ENCODE assay signal across 1 cellular context in the genomic region with DNA sequence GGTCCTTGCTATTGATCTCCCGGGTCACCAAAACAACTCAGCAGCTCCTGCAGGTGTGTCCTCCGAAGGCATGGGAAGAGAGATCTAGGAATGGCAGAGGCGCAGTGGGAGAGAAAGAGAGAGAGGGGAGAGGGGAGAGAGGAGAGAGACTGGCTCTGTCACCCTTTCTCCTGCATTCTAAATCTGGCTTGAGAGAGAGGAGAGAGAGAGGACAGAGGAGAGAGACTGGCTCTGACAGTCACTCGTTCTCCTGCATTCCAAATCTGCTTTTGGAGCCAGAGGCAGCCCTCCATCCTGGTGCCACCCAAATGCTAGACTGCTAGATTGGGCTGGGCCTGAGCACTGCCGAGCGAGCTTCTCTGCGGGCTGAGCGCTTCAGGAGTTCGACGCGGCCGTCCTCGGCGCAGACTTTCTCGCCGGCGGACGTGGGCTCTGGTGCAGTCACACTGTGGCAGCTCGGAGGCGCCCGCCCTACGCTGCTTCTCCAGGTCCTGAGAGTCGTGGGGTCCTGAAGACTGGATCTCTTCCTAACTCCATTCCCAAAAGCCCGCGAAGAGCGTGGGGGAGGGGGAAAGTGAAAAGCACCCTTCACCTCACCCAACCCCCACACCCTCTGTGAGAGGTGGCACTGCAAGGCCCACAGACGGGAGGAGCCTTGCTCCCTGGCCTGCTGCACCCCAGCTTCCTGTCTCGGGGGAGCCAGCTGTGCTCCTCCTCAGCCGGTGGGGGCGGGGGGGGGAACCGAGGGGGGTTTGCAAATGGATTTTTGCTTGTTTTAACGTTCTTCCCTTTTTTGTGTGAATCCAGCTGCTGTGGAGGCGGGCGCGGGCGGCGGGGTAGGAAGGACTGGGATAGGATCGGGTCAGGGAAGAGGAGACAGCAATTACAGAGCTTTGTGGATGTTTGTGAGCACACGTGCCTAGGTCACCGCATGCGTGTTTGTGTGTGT.
TF ChIP-seq lines count a peak whose summit lies in the region.

No MANE protein-coding gene starts in this region.

TF ChIP-seq in GM12878, 131 proteins besides CTCF, POLR2A, EP300 and RAD21:
- TF ChIP-seq, protein P1, sequence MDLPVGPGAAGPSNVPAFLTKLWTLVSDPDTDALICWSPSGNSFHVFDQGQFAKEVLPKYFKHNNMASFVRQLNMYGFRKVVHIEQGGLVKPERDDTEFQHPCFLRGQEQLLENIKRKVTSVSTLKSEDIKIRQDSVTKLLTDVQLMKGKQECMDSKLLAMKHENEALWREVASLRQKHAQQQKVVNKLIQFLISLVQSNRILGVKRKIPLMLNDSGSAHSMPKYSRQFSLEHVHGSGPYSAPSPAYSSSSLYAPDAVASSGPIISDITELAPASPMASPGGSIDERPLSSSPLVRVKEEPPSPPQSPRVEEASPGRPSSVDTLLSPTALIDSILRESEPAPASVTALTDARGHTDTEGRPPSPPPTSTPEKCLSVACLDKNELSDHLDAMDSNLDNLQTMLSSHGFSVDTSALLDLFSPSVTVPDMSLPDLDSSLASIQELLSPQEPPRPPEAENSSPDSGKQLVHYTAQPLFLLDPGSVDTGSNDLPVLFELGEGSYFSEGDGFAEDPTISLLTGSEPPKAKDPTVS (IDR thresholded peaks at IDR 0.05; ENCODE audit: low read depth, low read length) = no peak
- TF ChIP-seq POLR2AphosphoS5 (IDR thresholded peaks at IDR 0.05; ENCODE audit: low read length) (no peak), CHD2 (IDR thresholded peaks at IDR 0.05; ENCODE audit: borderline replicate concordance, low read depth, low read length) (peak; percentile 29; the same call in 1 of the 2 replicates), NBN (IDR thresholded peaks at IDR 0.05) (no peak), TBL1XR1 (IDR thresholded peaks at IDR 0.05; ENCODE audit: low read depth, low read length) (no peak), BHLHE40 (IDR thresholded peaks at IDR 0.05; ENCODE audit: borderline replicate concordance in 1 of 2, low read depth in 2 of 2, low read length in 1 of 2) (peak; percentile 32 to 75; a peak in 2 of 4 replicates), TCF12 (IDR thresholded peaks at IDR 0.05; ENCODE audit: low read depth, low read length) (no peak), IKZF1 (conservative IDR thresholded peaks at IDR 0.05) (peak; percentile 42; the same call in 1 of the 2 replicates), DPF2 (IDR thresholded peaks at IDR 0.05) (no peak)
- TF ChIP-seq, protein P2, sequence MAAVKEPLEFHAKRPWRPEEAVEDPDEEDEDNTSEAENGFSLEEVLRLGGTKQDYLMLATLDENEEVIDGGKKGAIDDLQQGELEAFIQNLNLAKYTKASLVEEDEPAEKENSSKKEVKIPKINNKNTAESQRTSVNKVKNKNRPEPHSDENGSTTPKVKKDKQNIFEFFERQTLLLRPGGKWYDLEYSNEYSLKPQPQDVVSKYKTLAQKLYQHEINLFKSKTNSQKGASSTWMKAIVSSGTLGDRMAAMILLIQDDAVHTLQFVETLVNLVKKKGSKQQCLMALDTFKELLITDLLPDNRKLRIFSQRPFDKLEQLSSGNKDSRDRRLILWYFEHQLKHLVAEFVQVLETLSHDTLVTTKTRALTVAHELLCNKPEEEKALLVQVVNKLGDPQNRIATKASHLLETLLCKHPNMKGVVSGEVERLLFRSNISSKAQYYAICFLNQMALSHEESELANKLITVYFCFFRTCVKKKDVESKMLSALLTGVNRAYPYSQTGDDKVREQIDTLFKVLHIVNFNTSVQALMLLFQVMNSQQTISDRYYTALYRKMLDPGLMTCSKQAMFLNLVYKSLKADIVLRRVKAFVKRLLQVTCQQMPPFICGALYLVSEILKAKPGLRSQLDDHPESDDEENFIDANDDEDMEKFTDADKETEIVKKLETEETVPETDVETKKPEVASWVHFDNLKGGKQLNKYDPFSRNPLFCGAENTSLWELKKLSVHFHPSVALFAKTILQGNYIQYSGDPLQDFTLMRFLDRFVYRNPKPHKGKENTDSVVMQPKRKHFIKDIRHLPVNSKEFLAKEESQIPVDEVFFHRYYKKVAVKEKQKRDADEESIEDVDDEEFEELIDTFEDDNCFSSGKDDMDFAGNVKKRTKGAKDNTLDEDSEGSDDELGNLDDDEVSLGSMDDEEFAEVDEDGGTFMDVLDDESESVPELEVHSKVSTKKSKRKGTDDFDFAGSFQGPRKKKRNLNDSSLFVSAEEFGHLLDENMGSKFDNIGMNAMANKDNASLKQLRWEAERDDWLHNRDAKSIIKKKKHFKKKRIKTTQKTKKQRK (IDR thresholded peaks at IDR 0.05; ENCODE audit: low read depth, low read length) = no peak
